In genomic region chr2:233992481-233993217, GRCh38 we compare ENCODE assay signal across 20 cellular contexts. TPM values are rescaled to one million over a fixed set of nuclear protein-coding genes. Genes with fewer than 3 reads are reported as not detected.
DNase-seq lines count a peak whose midpoint lies in the region; ATAC-seq and TF ChIP-seq lines count a peak whose summit lies in the region.
"Had no signal": no experiment of that assay in that cellular context is flagged by ENCODE, and none has a peak within 500 bp of the region (broad histone marks: within the 10 kb centered on the region; RNA-seq: fewer than 3 reads in every experiment).

No MANE protein-coding gene starts in this region.

- H3K4me3 ChIP-seq in CD8-positive, alpha-beta T cell (ENCODE audit: low read depth, low read length): no peak overlapping the region
- no peak overlapping the region for H3K4me3 ChIP-seq in heart right ventricle
- H3K4me3 ChIP-seq: BLaER1 treated with 17β-estradiol and CSF1 and Interleukin-3, amounts not matched to agents 10 nM and 100 nM had no signal

- H3K9me3 ChIP-seq in CD8-positive, alpha-beta T cell (ENCODE audit: low read length): peaks cover 13% of the 10 kb centered on the region
- H3K9me3 ChIP-seq in heart right ventricle: peaks cover 0 to 11% (median 0%) of the 10 kb centered on the region in 11 donors

- TF ChIP-seq CTCF in CD8-positive, alpha-beta T cell (IDR thresholded peaks at IDR 0.05): no peak
- TF ChIP-seq CTCF in heart right ventricle (IDR thresholded peaks at IDR 0.05) (no peak), Calu3 (IDR thresholded peaks at IDR 0.05; ENCODE audit: unreplicated experiment) (no peak)

- CTCF ChIA-PET in CD8-positive, alpha-beta T cell (lab: Charles Lee): interaction anchor here (0.8 to 1.9 kb wide), 3 partner anchors 109 to 296 kb away, joined by 3 to 7 read pairs (median 4); no protein-coding TSS in a partner anchor
- CTCF ChIA-PET in Calu3 (lab: Charles Lee): no interaction called here

- no peak overlapping the region for H3K4me3 Mint-ChIP-seq in CD8-positive, alpha-beta T cell
- peak overlapping the region in 7 of 10 donors; percentile 4 to 64 (median 34) for H3K4me3 Mint-ChIP-seq in naive thymus-derived CD8-positive, alpha-beta T cell
- H3K4me3 Mint-ChIP-seq in Calu3 (ENCODE audit: low read depth, unreplicated experiment): no peak overlapping the region

- intact Hi-C loops in CD8-positive, alpha-beta T cell (cut with DNase I, micrococcal nuclease): loop anchor here (2.0 to 10.0 kb wide), 3 partner anchors 38 to 432 kb away; no protein-coding TSS in a partner anchor
- intact Hi-C loops in heart right ventricle (cut with DNase I): no loop called here
- intact Hi-C loops in Calu3 (cut with micrococcal nuclease; ENCODE audit: unreplicated experiment): no loop called here

- no peaks in the 10 kb centered on the region for H3K36me3 ChIP-seq in CD8-positive, alpha-beta T cell (ENCODE audit: insufficient read depth, low read length)
- H3K36me3 ChIP-seq in heart right ventricle: no peaks in the 10 kb centered on the region
- H3K36me3 ChIP-seq: BLaER1 treated with 17β-estradiol and CSF1 and Interleukin-3, amounts not matched to agents 10 nM and 100 nM had no signal

- no peaks in the 10 kb centered on the region for H3K27me3 Mint-ChIP-seq in CD8-positive, alpha-beta T cell (ENCODE audit: low read depth)
- H3K27me3 Mint-ChIP-seq in naive thymus-derived CD8-positive, alpha-beta T cell: no peaks in the 10 kb centered on the region
- no peaks in the 10 kb centered on the region for H3K27me3 Mint-ChIP-seq in Calu3 (ENCODE audit: unreplicated experiment)

- peaks cover 79% of the 10 kb centered on the region for H3K4me1 Mint-ChIP-seq in CD8-positive, alpha-beta T cell (ENCODE audit: low read depth)
- H3K4me1 Mint-ChIP-seq in naive thymus-derived CD8-positive, alpha-beta T cell: peaks cover 36 to 93% (median 66%) of the 10 kb centered on the region in 4 donors
- H3K4me1 Mint-ChIP-seq in Calu3 (ENCODE audit: low read depth, unreplicated experiment): peaks cover 25% of the 10 kb centered on the region

- H3K27ac ChIP-seq in CD8-positive, alpha-beta T cell (ENCODE audit: low read depth, low read length): no peak overlapping the region
- H3K27ac ChIP-seq in heart right ventricle: no peak overlapping the region
- H3K27ac ChIP-seq: BLaER1 treated with 17β-estradiol and CSF1 and Interleukin-3, amounts not matched to agents 10 nM and 100 nM; RWPE1 had no signal

- no peak for ATAC-seq in CD8-positive, alpha-beta T cell
- no peak for ATAC-seq in naive thymus-derived CD8-positive, alpha-beta T cell
- ATAC-seq in heart right ventricle (no peak), HG02763 (IDR thresholded peaks at IDR 0.05; ENCODE audit: unreplicated experiment) (no peak)
- ATAC-seq: PC-3 had no signal

- peaks cover 53% of the 10 kb centered on the region for H3K4me1 ChIP-seq in CD8-positive, alpha-beta T cell (ENCODE audit: insufficient read depth, low read length)
- H3K4me1 ChIP-seq in heart right ventricle: peaks cover 0 to 11% (median 0%) of the 10 kb centered on the region in 9 donors

- H3K36me3 Mint-ChIP-seq in CD8-positive, alpha-beta T cell: peaks cover 10% of the 10 kb centered on the region
- H3K36me3 Mint-ChIP-seq in naive thymus-derived CD8-positive, alpha-beta T cell: peaks cover 0 to 24% (median 9%) of the 10 kb centered on the region in 3 donors
- H3K36me3 Mint-ChIP-seq in Calu3 (ENCODE audit: insufficient read depth, unreplicated experiment): no peaks in the 10 kb centered on the region

- BruUV-seq in Calu3 (replicated peaks; lab: Mats Ljungman, UMichigan): no TSS peak

- peaks cover 18% of the 10 kb centered on the region for H3K9me3 Mint-ChIP-seq in CD8-positive, alpha-beta T cell
- peaks cover 0 to 28% (median 9%) of the 10 kb centered on the region in 9 donors for H3K9me3 Mint-ChIP-seq in naive thymus-derived CD8-positive, alpha-beta T cell
- peaks cover 5% of the 10 kb centered on the region for H3K9me3 Mint-ChIP-seq in Calu3 (ENCODE audit: low read depth, unreplicated experiment)

- POLR2A ChIA-PET in CD8-positive, alpha-beta T cell (lab: Charles Lee): interaction anchor here (1.0 to 1.3 kb wide), 4 partner anchors 17 to 498 kb away, joined by 3 to 5 read pairs (median 3); no protein-coding TSS in a partner anchor
- POLR2A ChIA-PET in naive thymus-derived CD8-positive, alpha-beta T cell (lab: Charles Lee): no interaction called here

- no peak for DNase-seq in CD8-positive, alpha-beta T cell
- DNase-seq in NCI-H524 treated with DMSO at 0.1 percent for 48 hours (lab: John Stamatoyannopoulos, UW) (peak; percentile 53), cerebellum (ENCODE audit: low spot score) (peak; percentile 74), heart right ventricle (no peak), Calu3 (no peak)
- no peak for DNase-seq in naive thymus-derived CD8-positive, alpha-beta T cell
- DNase-seq: DMS 273 treated with DMSO at 0.1 percent for 48 hours, DND-41, H7, KG1, MV-4-11, NCI-H187 treated with DMSO at 0.1 percent for 48 hours, NCI-H2227 treated with DMSO at 0.1 percent for 48 hours, NCI-H510A treated with DMSO at 0.1 percent for 48 hours, PC-3, SIG-M5 had no signal

- WGBS in heart right ventricle, 2 donors: 84 to 87% methylated on average over 8 of the region's 8 CpGs

- peak overlapping the region; percentile 43 for H3K27ac Mint-ChIP-seq in CD8-positive, alpha-beta T cell
- H3K27ac Mint-ChIP-seq in naive thymus-derived CD8-positive, alpha-beta T cell: peak overlapping the region in 6 of 10 donors; percentile 63 to 88 (median 82)
- no peak overlapping the region for H3K27ac Mint-ChIP-seq in Calu3 (ENCODE audit: unreplicated experiment)

- H3K27me3 ChIP-seq in CD8-positive, alpha-beta T cell (ENCODE audit: insufficient read depth, low read length): no peaks in the 10 kb centered on the region
- peaks cover 0 to 30% (median 7%) of the 10 kb centered on the region in 7 donors for H3K27me3 ChIP-seq in heart right ventricle
- H3K27me3 ChIP-seq: BLaER1 treated with 17β-estradiol and CSF1 and Interleukin-3, amounts not matched to agents 10 nM and 100 nM had no signal

RNA-seq across cellular contexts. Expression of gene SPP2, which starts 57.9 kb away (rescaled TPM):
- not detected for total RNA-seq in CD8-positive, alpha-beta T cell
- total RNA-seq in cerebellum (not detected), heart right ventricle (not detected), Calu3 (2022) (not detected in 2 replicates)
- not detected for total RNA-seq in naive thymus-derived CD8-positive, alpha-beta T cell
- not detected for polyA plus RNA-seq in naive thymus-derived CD8-positive, alpha-beta T cell
- not detected for polyA plus RNA-seq in heart right ventricle
- total RNA-seq: H7, HT-29, PC-3 had no signal

Comparison
In these comparisons a context has a peak if more than half of its experiments do, and no peak if none do; other contexts are left out.
1. DNase-seq: peak in NCI-H524 treated with DMSO at 0.1 percent for 48 hours (single experiment) and cerebellum (single experiment); none in CD8-positive, alpha-beta T cell (0 of 7), naive thymus-derived CD8-positive, alpha-beta T cell (0 of 10), heart right ventricle (0 of 2) and Calu3 (single experiment).
2. H3K4me3 Mint-ChIP-seq: peak in naive thymus-derived CD8-positive, alpha-beta T cell (7 of 10); none in CD8-positive, alpha-beta T cell (single experiment) and Calu3 (single experiment).
3. intact Hi-C loops: an anchor here in CD8-positive, alpha-beta T cell (2.0 to 10.0 kb wide); none called in heart right ventricle and Calu3.